Comparison of ENCODE assay signal across 8 cellular contexts in the genomic region with DNA sequence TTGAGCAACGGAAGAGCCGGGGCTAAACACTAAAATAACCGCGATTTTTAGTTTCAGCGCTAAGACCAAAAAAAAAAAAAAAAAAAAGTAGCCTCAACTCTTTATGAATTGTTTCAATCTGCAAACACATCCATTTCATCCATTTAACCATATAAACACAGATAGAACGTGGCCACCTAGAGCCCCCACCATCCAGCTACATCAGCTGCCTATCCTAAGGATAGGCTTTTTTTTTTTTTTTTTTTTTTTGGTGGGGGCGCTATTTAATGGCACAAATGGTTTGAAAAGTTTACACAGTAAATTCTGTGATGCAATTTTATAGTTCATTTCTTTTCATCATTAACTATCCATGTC. TPM values are rescaled to one million over a fixed set of nuclear protein-coding genes. Genes with fewer than 3 reads are reported as not detected.
DNase-seq lines count a peak whose midpoint lies in the region; ATAC-seq and TF ChIP-seq lines count a peak whose summit lies in the region.

No MANE protein-coding gene starts in this region.

- peak overlapping the region; percentile 98 for H3K4me3 Mint-ChIP-seq in activated CD4-positive, alpha-beta T cell treated with anti-CD3 and anti-CD28 coated beads, Interleukin-2, amount 10 ng/mL, durations not matched to agents 7 days and 5 days
- peak overlapping the region; percentile 86 to 99 (median 94) for H3K4me3 Mint-ChIP-seq in brain
- H3K4me3 Mint-ChIP-seq in naive thymus-derived CD4-positive, alpha-beta T cell: peak overlapping the region; percentile 91 to 98 (median 96)

- H3K36me3 ChIP-seq in naive thymus-derived CD4-positive, alpha-beta T cell (ENCODE audit: control insufficient read depth in 2 of 3, insufficient read depth in 3 of 3, low read length in 3 of 3): peaks cover 0 to 3% (median 0%) of the 10 kb centered on the region in 3 experiments

- H3K36me3 Mint-ChIP-seq in activated CD4-positive, alpha-beta T cell treated with anti-CD3 and anti-CD28 coated beads, Interleukin-2, amount 10 ng/mL, durations not matched to agents 7 days and 5 days (ENCODE audit: low read depth): peaks cover 4% of the 10 kb centered on the region
- H3K36me3 Mint-ChIP-seq in brain: peaks cover 11% of the 10 kb centered on the region
- H3K36me3 Mint-ChIP-seq in naive thymus-derived CD4-positive, alpha-beta T cell: peaks cover 0 to 3% (median 1%) of the 10 kb centered on the region in 5 donors

- intact Hi-C loops in naive thymus-derived CD4-positive, alpha-beta T cell (cut with micrococcal nuclease): loop anchor here (1.0 to 5.0 kb wide), 8 partner anchors 49 to 1369 kb away; a partner anchor contains a TSS

- no peaks in the 10 kb centered on the region for H3K27me3 ChIP-seq in naive thymus-derived CD4-positive, alpha-beta T cell (ENCODE audit: control insufficient read depth in 2 of 2, insufficient read depth in 2 of 2, low read length in 2 of 2)

- CTCF ChIA-PET in activated CD4-positive, alpha-beta T cell treated with anti-CD3 and anti-CD28 coated beads, Interleukin-2, amount 10 ng/mL, durations not matched to agents 7 days and 5 days (lab: Charles Lee): interaction anchor here (0.9 kb wide), 1 partner anchor 275 kb away, joined by 3 read pairs; no protein-coding TSS in a partner anchor
- CTCF ChIA-PET in naive thymus-derived CD4-positive, alpha-beta T cell (lab: Charles Lee): no interaction called here

- TF ChIP-seq CTCF in brain (conservative IDR thresholded peaks at IDR 0.05): no peak

- no peaks in the 10 kb centered on the region for H3K9me3 Mint-ChIP-seq in activated CD4-positive, alpha-beta T cell treated with anti-CD3 and anti-CD28 coated beads, Interleukin-2, amount 10 ng/mL, durations not matched to agents 7 days and 5 days
- H3K9me3 Mint-ChIP-seq in brain: no peaks in the 10 kb centered on the region
- H3K9me3 Mint-ChIP-seq in naive thymus-derived CD4-positive, alpha-beta T cell: no peaks in the 10 kb centered on the region

- POLR2A ChIA-PET in activated CD4-positive, alpha-beta T cell treated with anti-CD3 and anti-CD28 coated beads, Interleukin-2, amount 10 ng/mL, durations not matched to agents 7 days and 5 days (lab: Charles Lee): no interaction called here
- POLR2A ChIA-PET in naive thymus-derived CD4-positive, alpha-beta T cell (lab: Charles Lee): interaction anchor here (1.2 kb wide), 1 partner anchor 296 kb away, joined by 7 read pairs; no protein-coding TSS in a partner anchor

- ATAC-seq in HG03354 (IDR thresholded peaks at IDR 0.05; ENCODE audit: poor library complexity, severe bottlenecking, unreplicated experiment): peak; percentile 27
- ATAC-seq in naive thymus-derived CD4-positive, alpha-beta T cell: peak; percentile 20

- H3K4me1 Mint-ChIP-seq in activated CD4-positive, alpha-beta T cell treated with anti-CD3 and anti-CD28 coated beads, Interleukin-2, amount 10 ng/mL, durations not matched to agents 7 days and 5 days: peaks cover 9% of the 10 kb centered on the region
- peaks cover 5% of the 10 kb centered on the region for H3K4me1 Mint-ChIP-seq in brain
- H3K4me1 Mint-ChIP-seq in naive thymus-derived CD4-positive, alpha-beta T cell: peaks cover 0 to 10% (median 6%) of the 10 kb centered on the region in 7 donors

- peak overlapping the region; percentile 97 for H3K4me3 ChIP-seq in naive thymus-derived CD4-positive, alpha-beta T cell (ENCODE audit: low read length)

- H3K9me3 ChIP-seq in naive thymus-derived CD4-positive, alpha-beta T cell (ENCODE audit: control insufficient read depth in 2 of 3, low read length in 3 of 3): no peaks in the 10 kb centered on the region

- peaks cover 11% of the 10 kb centered on the region for H3K27me3 Mint-ChIP-seq in activated CD4-positive, alpha-beta T cell treated with anti-CD3 and anti-CD28 coated beads, Interleukin-2, amount 10 ng/mL, durations not matched to agents 7 days and 5 days
- peaks cover 5% of the 10 kb centered on the region for H3K27me3 Mint-ChIP-seq in brain
- peaks cover 0 to 11% (median 0%) of the 10 kb centered on the region in 5 donors for H3K27me3 Mint-ChIP-seq in naive thymus-derived CD4-positive, alpha-beta T cell

- DNase-seq in activated CD4-positive, alpha-beta T cell treated with anti-CD3 and anti-CD28 coated beads, Interleukin-2, amount 10 ng/mL, durations not matched to agents 7 days and 5 days: no peak
- no peak for DNase-seq in activated CD4-positive, alpha-beta T cell treated with anti-CD3 and anti-CD28 coated beads, Interleukin-2, amount 50 U/mL, for 4 hours
- DNase-seq in naive thymus-derived CD4-positive, alpha-beta T cell: no peak
- DNase-seq in DMS153 treated with DMSO at 0.1 percent for 48 hours (lab: John Stamatoyannopoulos, UW; ENCODE audit: unreplicated experiment): no peak
- no peak for DNase-seq in NCI-H1694 (lab: John Stamatoyannopoulos, UW)
- DNase-seq in HuH-7 (ENCODE audit: low spot score): no peak

- peak overlapping the region; percentile 71 for H3K27ac ChIP-seq in naive thymus-derived CD4-positive, alpha-beta T cell (ENCODE audit: low read depth, low read length)

- peaks cover 4 to 6% of the 10 kb centered on the region in 2 donors for H3K4me1 ChIP-seq in naive thymus-derived CD4-positive, alpha-beta T cell (ENCODE audit: control insufficient read depth in 2 of 2, insufficient read depth in 2 of 2, low read length in 2 of 2)

- peak overlapping the region; percentile 96 for H3K27ac Mint-ChIP-seq in activated CD4-positive, alpha-beta T cell treated with anti-CD3 and anti-CD28 coated beads, Interleukin-2, amount 10 ng/mL, durations not matched to agents 7 days and 5 days
- peak overlapping the region; percentile 89 to 99 (median 97) for H3K27ac Mint-ChIP-seq in brain
- H3K27ac Mint-ChIP-seq in naive thymus-derived CD4-positive, alpha-beta T cell: peak overlapping the region in 8 of 9 donors; percentile 36 to 90 (median 86)

RNA-seq across cellular contexts. Expression of a gene that starts 0.5 kb away (rescaled TPM):
- 10 to 100 TPM; 22.2 to 24.6 TPM for total RNA-seq in activated CD4-positive, alpha-beta T cell treated with anti-CD3 and anti-CD28 coated beads, Interleukin-2, amount 10 ng/mL, durations not matched to agents 7 days and 5 days
- polyA plus RNA-seq in brain (ENCODE audit: insufficient read depth, low read depth, low replicate concordance): 19.3 TPM
- 10 to 100 TPM; 13.1 to 30.6 (median 19.7) TPM for total RNA-seq in naive thymus-derived CD4-positive, alpha-beta T cell
- polyA plus RNA-seq in naive thymus-derived CD4-positive, alpha-beta T cell: 10 to 100 TPM; 11.9 to 14.8 TPM
